Comparison of ENCODE assay signal across 8 cellular contexts in genomic region chr12:54207539-54208267, GRCh38. TPM values are rescaled to one million over a fixed set of nuclear protein-coding genes. Genes with fewer than 3 reads are reported as not detected.
DNase-seq lines count a peak whose midpoint lies in the region; ATAC-seq and TF ChIP-seq lines count a peak whose summit lies in the region.

No MANE protein-coding gene starts in this region.

- no peak for TF ChIP-seq EP300 in transverse colon (IDR thresholded peaks at IDR 0.05; ENCODE audit: low read depth)

- peak; percentile 49 for DNase-seq in NK-92 treated with Interleukin-12 subunit alpha and Interleukin-12 subunit beta, amount 100 ng/mL, for 24 hours (lab: John Stamatoyannopoulos, UW)
- no peak for DNase-seq in NK-92 (lab: John Stamatoyannopoulos, UW; ENCODE audit: unreplicated experiment)
- peak; percentile 86 for DNase-seq in activated T-cell treated with anti-CD3 and anti-CD28 coated beads, Interleukin-2, amount 50 U/mL, for 24 hours
- peak; percentile 56 for DNase-seq in fibroblast of the aortic adventitia (ENCODE audit: low read depth)
- DNase-seq in omental fat pad (ENCODE audit: low spot score), result peak; percentile 92
- DNase-seq in transverse colon, result peak; percentile 78

- H3K27ac ChIP-seq in OCI-LY3 (ENCODE audit: low read length), result no peak overlapping the region
- H3K27ac ChIP-seq in transverse colon, result no peak overlapping the region

- intact Hi-C loops in transverse colon (cut with DNase I; ENCODE audit: low total_unique reads), result loop anchor here (5.0 kb wide), 1 partner anchor 200 kb away; the partner anchor contains the start of gene HOXC8

- peak overlapping the region; percentile 58 for H3K4me2 ChIP-seq in OCI-LY3 (ENCODE audit: low read length)

- peaks cover 31% of the 10 kb centered on the region for H3K27me3 ChIP-seq in OCI-LY3 (ENCODE audit: low read depth, low read length)
- peaks cover 94% of the 10 kb centered on the region for H3K27me3 ChIP-seq in transverse colon

- 23 to 50% methylated on average over 2 to 16 of the region's 16 CpGs for WGBS in transverse colon (ENCODE audit: low coverage in 1 of 2), 2 donors

- no peak overlapping the region for H3K27ac Mint-ChIP-seq in activated T-cell treated with anti-CD3 and anti-CD28 coated beads, Interleukin-2, amount 50 U/mL, for 24 hours

- H3K4me3 Mint-ChIP-seq in activated T-cell treated with anti-CD3 and anti-CD28 coated beads, Interleukin-2, amount 50 U/mL, for 24 hours, result no peak overlapping the region

- H3K36me3 ChIP-seq in OCI-LY3 (replicated peaks; ENCODE audit: low read depth, low read length), result no peaks in the 10 kb centered on the region
- H3K36me3 ChIP-seq in transverse colon, result no peaks in the 10 kb centered on the region

- H3K4me1 ChIP-seq in OCI-LY3 (ENCODE audit: low read length) (peaks cover 5% of the 10 kb centered on the region; the same call in 1 of the 2 replicates), transverse colon (no peaks in the 10 kb centered on the region)

- no peaks in the 10 kb centered on the region for H3K36me3 Mint-ChIP-seq in activated T-cell treated with anti-CD3 and anti-CD28 coated beads, Interleukin-2, amount 50 U/mL, for 24 hours (ENCODE audit: low read depth)

- H4K20me1 ChIP-seq in OCI-LY3 (ENCODE audit: insufficient read depth, low read length), result no peaks in the 10 kb centered on the region

- peak overlapping the region; percentile 79; the same call in 1 of the 2 replicates for H2AFZ ChIP-seq in OCI-LY3 (ENCODE audit: low read depth, low read length)

- peak; percentile 90 for TF ChIP-seq CTCF in OCI-LY3 (IDR thresholded peaks at IDR 0.05; ENCODE audit: low read depth, low read length)
- TF ChIP-seq CTCF in fibroblast of the aortic adventitia (IDR thresholded peaks at IDR 0.05; ENCODE audit: insufficient read depth, low read length), result peak; percentile 98
- TF ChIP-seq CTCF in omental fat pad (IDR thresholded peaks at IDR 0.05), result peak in 2 of 3 donors; percentile 72 to 92
- TF ChIP-seq CTCF in transverse colon (IDR thresholded peaks at IDR 0.05), result peak; percentile 82 to 92 (median 89)

- peaks cover 4% of the 10 kb centered on the region for H3K4me1 Mint-ChIP-seq in activated T-cell treated with anti-CD3 and anti-CD28 coated beads, Interleukin-2, amount 50 U/mL, for 24 hours (ENCODE audit: low read depth)

- no peaks in the 10 kb centered on the region for H3K9me3 ChIP-seq in OCI-LY3 (ENCODE audit: insufficient read depth, low read length)
- no peaks in the 10 kb centered on the region for H3K9me3 ChIP-seq in transverse colon

- H3K9me3 Mint-ChIP-seq in activated T-cell treated with anti-CD3 and anti-CD28 coated beads, Interleukin-2, amount 50 U/mL, for 24 hours, result no peaks in the 10 kb centered on the region

- peaks cover 38% of the 10 kb centered on the region for H3K27me3 Mint-ChIP-seq in activated T-cell treated with anti-CD3 and anti-CD28 coated beads, Interleukin-2, amount 50 U/mL, for 24 hours

- no peaks in the 10 kb centered on the region for H3K79me2 ChIP-seq in OCI-LY3 (ENCODE audit: low read length)

- ATAC-seq in HG03457 (IDR thresholded peaks at IDR 0.05; ENCODE audit: unreplicated experiment) (peak; percentile 62), omental fat pad (ENCODE audit: low FRiP score) (peak; percentile 67)

- TF ChIP-seq POLR2A in transverse colon (IDR thresholded peaks at IDR 0.05), result no peak

- in situ Hi-C loops in transverse colon (cut with MboI; ENCODE audit: low pct_ligation_motif_present in 1 of 4, low pct_unique_long_range_greater_than_20kb in 1 of 4, low sequenced_read_pairs in 3 of 4), result loop anchor here in 1 of 4 donors (25.0 kb wide), 1 partner anchor 420 kb away; no protein-coding TSS in a partner anchor

- no peak overlapping the region for H3K9ac ChIP-seq in OCI-LY3 (ENCODE audit: low read length)

- H3K4me3 ChIP-seq in OCI-LY3 (ENCODE audit: low read length), result peak overlapping the region; percentile 13; the same call in 1 of the 2 replicates
- no peak overlapping the region for H3K4me3 ChIP-seq in fibroblast of the aortic adventitia (ENCODE audit: low read depth, low read length)
- no peak overlapping the region for H3K4me3 ChIP-seq in transverse colon

RNA-seq across cellular contexts. Expression of gene SMUG1, which starts 18.9 kb away (rescaled TPM):
- 18.3 and 27.5 TPM in 2 replicates for total RNA-seq in fibroblast of the aortic adventitia (ENCODE audit: low replicate concordance)
- 10 to 100 TPM; 17.2 to 46.5 (median 36.7) TPM for total RNA-seq in omental fat pad
- total RNA-seq in transverse colon, result 10 to 100 TPM; 46.0 to 91.3 (median 50.1) TPM
